ENCODE assay signal across 14 cellular contexts in the genomic region with DNA sequence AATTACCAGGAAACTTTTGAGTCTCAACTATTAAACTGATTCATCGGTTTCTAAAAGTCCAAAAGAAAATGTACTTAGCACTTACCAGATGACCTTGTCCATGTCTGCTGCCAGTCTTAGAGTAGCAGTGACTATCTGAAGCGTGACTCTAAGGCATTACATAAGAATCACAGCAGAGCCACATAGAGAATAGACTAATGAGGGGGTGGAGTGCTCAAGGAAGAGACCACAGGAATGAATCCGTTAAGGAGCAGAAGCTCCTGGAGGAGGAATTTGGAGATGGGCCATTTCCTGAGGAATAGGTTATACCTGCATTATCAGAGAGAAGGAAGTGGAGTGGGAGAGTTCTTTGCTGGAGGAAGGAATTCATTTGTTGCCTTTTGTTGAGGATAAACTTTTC.
A peak's percentile ranks its signal among the peaks of the same experiment; 100 is the strongest.
DNase-seq lines count a peak whose midpoint lies in the region; ATAC-seq and TF ChIP-seq lines count a peak whose summit lies in the region.
"Had no signal": no experiment of that assay in that cellular context is flagged by ENCODE, and none has a peak within 500 bp of the region (broad histone marks: within the 10 kb centered on the region; RNA-seq: fewer than 3 reads in every experiment).

No MANE protein-coding gene starts in this region.

- H3K27ac ChIP-seq in esophagus squamous epithelium, result peak overlapping the region in 3 of 4 donors; percentile 36 to 47 (median 42)
- peak overlapping the region; percentile 63 for H3K27ac ChIP-seq in osteoblast (ENCODE audit: low read depth, low read length)
- no peak overlapping the region for H3K27ac ChIP-seq in upper lobe of right lung

- H3K4me1 ChIP-seq in esophagus squamous epithelium, result peaks cover 0 to 57% (median 15%) of the 10 kb centered on the region in 3 donors
- peaks cover 41% of the 10 kb centered on the region for H3K4me1 ChIP-seq in osteoblast (ENCODE audit: insufficient read depth, low read length)
- H3K4me1 ChIP-seq in upper lobe of right lung, result peaks cover 9% of the 10 kb centered on the region

- H3K27me3 ChIP-seq in esophagus squamous epithelium (no peaks in the 10 kb centered on the region), osteoblast (ENCODE audit: insufficient read depth, low read length) (no peaks in the 10 kb centered on the region), upper lobe of right lung (no peaks in the 10 kb centered on the region)

- no TSS peak for BruUV-seq in Calu3 (replicated peaks; lab: Mats Ljungman, UMichigan)

- no peaks in the 10 kb centered on the region for H3K27me3 Mint-ChIP-seq in Calu3 (ENCODE audit: unreplicated experiment)

- H3K4me3 ChIP-seq in esophagus squamous epithelium, result no peak overlapping the region
- no peak overlapping the region for H3K4me3 ChIP-seq in osteoblast (ENCODE audit: insufficient read depth, low read length)
- no peak overlapping the region for H3K4me3 ChIP-seq in upper lobe of right lung
- H3K4me3 ChIP-seq: lung had no signal

- no peak for DNase-seq in Calu3
- DNase-seq in NCI-H226, result peak; percentile 69
- no peak for DNase-seq in esophagus squamous epithelium (lab: John Stamatoyannopoulos, UW)
- DNase-seq in osteoblast (ENCODE audit: insufficient read length, low spot score, missing footprints), result no peak
- DNase-seq in NCI-H2171 treated with DMSO at 0.1 percent for 48 hours (lab: John Stamatoyannopoulos, UW), result no peak
- DNase-seq in upper lobe of right lung, result no peak
- no peak for DNase-seq in DMS114 treated with DMSO at 0.1 percent for 48 hours (lab: John Stamatoyannopoulos, UW; ENCODE audit: unreplicated experiment)
- no peak for DNase-seq in NCI-H1105 (lab: John Stamatoyannopoulos, UW)
- DNase-seq: activated naive CD8-positive, alpha-beta T cell treated with anti-CD3 and anti-CD28 coated beads, Interleukin-2, amount 50 U/mL, for 24 hours; DMS 273 treated with DMSO at 0.1 percent for 48 hours; glutamatergic neuron; NCI-H1092; SHP77 had no signal

- H3K36me3 Mint-ChIP-seq in Calu3 (ENCODE audit: insufficient read depth, unreplicated experiment), result peaks cover 15% of the 10 kb centered on the region

- no peaks in the 10 kb centered on the region for H3K9me3 Mint-ChIP-seq in Calu3 (ENCODE audit: low read depth, unreplicated experiment)
- H3K9me3 Mint-ChIP-seq: activated naive CD8-positive, alpha-beta T cell treated with anti-CD3 and anti-CD28 coated beads, Interleukin-2, amount 50 U/mL, for 24 hours had no signal

- H3K36me3 ChIP-seq in esophagus squamous epithelium (no peaks in the 10 kb centered on the region), osteoblast (ENCODE audit: insufficient read depth, low read length) (peaks cover 9% of the 10 kb centered on the region), upper lobe of right lung (peaks cover 3% of the 10 kb centered on the region)

- ATAC-seq in upper lobe of right lung, result no peak
- ATAC-seq: activated naive CD8-positive, alpha-beta T cell treated with anti-CD3 and anti-CD28 coated beads, Interleukin-2, amount 50 U/mL, for 24 hours had no signal

- CTCF ChIA-PET in Calu3 (lab: Charles Lee), result no interaction called here

- no peak overlapping the region for H3K4me3 Mint-ChIP-seq in Calu3 (ENCODE audit: low read depth, unreplicated experiment)
- H3K4me3 Mint-ChIP-seq: activated naive CD8-positive, alpha-beta T cell treated with anti-CD3 and anti-CD28 coated beads, Interleukin-2, amount 50 U/mL, for 24 hours had no signal

- intact Hi-C loops in Calu3 (cut with micrococcal nuclease; ENCODE audit: unreplicated experiment) (no loop called here), esophagus squamous epithelium (cut with DNase I) (no loop called here), upper lobe of right lung (cut with DNase I) (no loop called here)

- peaks cover 16% of the 10 kb centered on the region for H3K79me2 ChIP-seq in osteoblast (ENCODE audit: insufficient read depth, low read length)

- peaks cover 29% of the 10 kb centered on the region for H3K4me1 Mint-ChIP-seq in Calu3 (ENCODE audit: low read depth, unreplicated experiment)

- no peaks in the 10 kb centered on the region for H4K20me1 ChIP-seq in osteoblast (ENCODE audit: insufficient read depth, low read length)

- 43 to 69% methylated on average over 3 of the region's 3 CpGs for WGBS in esophagus squamous epithelium, 2 donors

- peak overlapping the region; percentile 21 for H3K4me2 ChIP-seq in osteoblast (ENCODE audit: insufficient read depth, low read length)

- no peak overlapping the region for H2AFZ ChIP-seq in osteoblast (ENCODE audit: low read length)

- TF ChIP-seq CTCF in Calu3 (IDR thresholded peaks at IDR 0.05; ENCODE audit: unreplicated experiment) (no peak), esophagus squamous epithelium (IDR thresholded peaks at IDR 0.05) (no peak), osteoblast (IDR thresholded peaks at IDR 0.05; ENCODE audit: extremely low read depth, low read depth, low read length) (no peak), upper lobe of right lung (IDR thresholded peaks at IDR 0.05) (no peak)

- H3K9me3 ChIP-seq in esophagus squamous epithelium (no peaks in the 10 kb centered on the region), osteoblast (ENCODE audit: low read depth, low read length) (no peaks in the 10 kb centered on the region), upper lobe of right lung (no peaks in the 10 kb centered on the region)

- TF ChIP-seq POLR2A in esophagus squamous epithelium (IDR thresholded peaks at IDR 0.05), result no peak

- H3K27ac Mint-ChIP-seq in Calu3 (ENCODE audit: unreplicated experiment), result peak overlapping the region; percentile 10
- H3K27ac Mint-ChIP-seq: activated naive CD8-positive, alpha-beta T cell treated with anti-CD3 and anti-CD28 coated beads, Interleukin-2, amount 50 U/mL, for 24 hours had no signal
